ENCODE assay signal across 8 cellular contexts in genomic region chr11:114399490-114399889, GRCh38.
DNase-seq lines count a peak whose midpoint lies in the region; ATAC-seq and TF ChIP-seq lines count a peak whose summit lies in the region.

No MANE protein-coding gene starts in this region.

- H3K27ac Mint-ChIP-seq in dendritic cell treated with granulocyte-macrophage colony-stimulating factor and Interleukin-4, amounts not matched to agents 40 ng/mL and 50 ng/mL, for 4 days, result peak overlapping the region; percentile 99

- H3K9me3 Mint-ChIP-seq in dendritic cell treated with granulocyte-macrophage colony-stimulating factor and Interleukin-4, amounts not matched to agents 40 ng/mL and 50 ng/mL, for 4 days, result no peaks in the 10 kb centered on the region

- DNase-seq in AG09309 (ENCODE audit: low read depth) (no peak), AG08395 (ENCODE audit: low spot score) (no peak), T1000 (lab: John Stamatoyannopoulos, UW) (no peak), HK-2 (ENCODE audit: unreplicated experiment) (no peak)

- H3K36me3 Mint-ChIP-seq in dendritic cell treated with granulocyte-macrophage colony-stimulating factor and Interleukin-4, amounts not matched to agents 40 ng/mL and 50 ng/mL, for 4 days (ENCODE audit: low read depth), result peaks cover 38% of the 10 kb centered on the region

- no peaks in the 10 kb centered on the region for H3K27me3 ChIP-seq in muscle layer of duodenum (ENCODE audit: low read depth, low read length)

- no peaks in the 10 kb centered on the region for H3K27me3 Mint-ChIP-seq in dendritic cell treated with granulocyte-macrophage colony-stimulating factor and Interleukin-4, amounts not matched to agents 40 ng/mL and 50 ng/mL, for 4 days

- no peak for TF ChIP-seq CTCF in AG09309 (IDR thresholded peaks at IDR 0.05; ENCODE audit: control insufficient read depth, insufficient read depth, low read depth, low read length, missing control alignments)

- H3K4me1 ChIP-seq in muscle layer of duodenum (ENCODE audit: control insufficient read depth in 1 of 2, insufficient read depth in 2 of 2, low read length in 2 of 2), result peaks cover 5 to 15% of the 10 kb centered on the region in 2 donors

- peaks cover 36% of the 10 kb centered on the region for H3K4me1 Mint-ChIP-seq in dendritic cell treated with granulocyte-macrophage colony-stimulating factor and Interleukin-4, amounts not matched to agents 40 ng/mL and 50 ng/mL, for 4 days (ENCODE audit: low read depth)

- H3K27ac ChIP-seq in KOPT-K1 (ENCODE audit: low read depth, low read length, poor library complexity, severe bottlenecking) (peak overlapping the region; percentile 90), muscle layer of duodenum (ENCODE audit: low read length) (peak overlapping the region; percentile 100)

- H3K4me3 ChIP-seq in AG09309 (ENCODE audit: control insufficient read depth, low read depth, low read length) (peak overlapping the region; percentile 65), muscle layer of duodenum (ENCODE audit: low read depth in 1 of 2, low read length in 2 of 2) (peak overlapping the region; percentile 71 to 96)

- no peak for ATAC-seq in HG03432 (IDR thresholded peaks at IDR 0.05; ENCODE audit: unreplicated experiment)

- intact Hi-C loops in dendritic cell treated with granulocyte-macrophage colony-stimulating factor and Interleukin-4, amounts not matched to agents 40 ng/mL and 50 ng/mL, for 4 days (cut with micrococcal nuclease), result loop anchor here (5.0 kb wide), 1 partner anchor 52 kb away; no protein-coding TSS in a partner anchor

- peak overlapping the region; percentile 93 for H3K4me3 Mint-ChIP-seq in dendritic cell treated with granulocyte-macrophage colony-stimulating factor and Interleukin-4, amounts not matched to agents 40 ng/mL and 50 ng/mL, for 4 days

- H3K9me3 ChIP-seq in KOPT-K1 (ENCODE audit: insufficient read depth, low read length, poor library complexity, severe bottlenecking) (no peaks in the 10 kb centered on the region), muscle layer of duodenum (ENCODE audit: control insufficient read depth in 1 of 2, low read length in 2 of 2) (no peaks in the 10 kb centered on the region)

- peaks cover 22% of the 10 kb centered on the region for H3K36me3 ChIP-seq in KOPT-K1 (ENCODE audit: insufficient read depth, low read length)
- H3K36me3 ChIP-seq in muscle layer of duodenum (ENCODE audit: control insufficient read depth in 1 of 2, insufficient read depth in 2 of 2, low read length in 2 of 2), result peaks cover 8 to 10% of the 10 kb centered on the region in 2 donors
